13 cellular contexts compared by ENCODE assay signal in the genomic region with DNA sequence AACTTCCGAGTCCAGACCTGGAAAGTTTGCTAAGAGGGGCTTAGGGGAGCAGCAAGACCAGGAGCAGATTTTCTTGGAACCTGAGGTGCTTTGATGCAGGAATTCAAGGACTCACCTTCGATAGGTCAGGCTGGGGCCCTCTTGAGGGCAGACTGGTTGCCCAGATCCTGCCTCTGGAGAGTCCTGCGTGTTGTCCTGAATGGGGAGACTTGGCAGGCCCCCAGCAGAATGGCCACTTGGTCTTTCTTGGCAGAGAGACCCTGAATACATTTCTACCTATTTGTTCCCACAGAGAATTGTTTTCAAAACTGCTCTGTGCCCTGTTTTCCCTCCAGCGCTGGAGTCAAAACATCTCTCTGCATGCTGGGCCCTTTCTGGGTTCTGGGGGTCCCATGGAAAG. TPM values are rescaled to one million over a fixed set of nuclear protein-coding genes. Genes with fewer than 3 reads are reported as not detected.
A peak's percentile ranks its signal among the peaks of the same experiment; 100 is the strongest.
DNase-seq lines count a peak whose midpoint lies in the region; ATAC-seq and TF ChIP-seq lines count a peak whose summit lies in the region.
"Had no signal": no experiment of that assay in that cellular context is flagged by ENCODE, and none has a peak within 500 bp of the region (broad histone marks: within the 10 kb centered on the region; RNA-seq: fewer than 3 reads in every experiment).

No MANE protein-coding gene starts in this region.

- TF ChIP-seq EP300 in upper lobe of left lung (IDR thresholded peaks at IDR 0.05), result no peak

- peak overlapping the region; percentile 89 for H3K4me3 Mint-ChIP-seq in activated naive CD4-positive, alpha-beta T cell treated with anti-CD3 and anti-CD28 coated beads, Interleukin-2, amount 10 ng/mL, durations not matched to agents 7 days and 5 days
- H3K4me3 Mint-ChIP-seq in activated naive CD8-positive, alpha-beta T cell, result peak overlapping the region; percentile 96
- peak overlapping the region; percentile 85 to 99 (median 96) for H3K4me3 Mint-ChIP-seq in naive thymus-derived CD4-positive, alpha-beta T cell

- CTCF ChIA-PET in activated naive CD4-positive, alpha-beta T cell treated with anti-CD3 and anti-CD28 coated beads, Interleukin-2, amount 10 ng/mL, durations not matched to agents 7 days and 5 days (lab: Charles Lee), result interaction anchor here (0.8 to 1.0 kb wide), 2 partner anchors 9 to 129 kb away, joined by 3 read pairs; no protein-coding TSS in a partner anchor
- CTCF ChIA-PET in naive thymus-derived CD4-positive, alpha-beta T cell (lab: Charles Lee), result interaction anchor here (0.7 to 3.1 kb wide), 2 partner anchors 34 to 135 kb away, joined by 3 to 15 read pairs; no protein-coding TSS in a partner anchor

- peaks cover 69% of the 10 kb centered on the region for H3K4me1 Mint-ChIP-seq in activated naive CD4-positive, alpha-beta T cell treated with anti-CD3 and anti-CD28 coated beads, Interleukin-2, amount 10 ng/mL, durations not matched to agents 7 days and 5 days
- peaks cover 66% of the 10 kb centered on the region for H3K4me1 Mint-ChIP-seq in activated naive CD8-positive, alpha-beta T cell (ENCODE audit: low read depth)
- peaks cover 59 to 72% (median 64%) of the 10 kb centered on the region in 7 donors for H3K4me1 Mint-ChIP-seq in naive thymus-derived CD4-positive, alpha-beta T cell

- DNase-seq in activated naive CD4-positive, alpha-beta T cell treated with anti-CD3 and anti-CD28 coated beads, Interleukin-2, amount 10 ng/mL, durations not matched to agents 7 days and 5 days, result no peak
- DNase-seq in activated naive CD4-positive, alpha-beta T cell treated with anti-CD3 and anti-CD28 coated beads, Interleukin-2, amount 50 U/mL, for 72 hours (ENCODE audit: low spot score in 2 of 2), result no peak
- DNase-seq in naive thymus-derived CD4-positive, alpha-beta T cell, result no peak
- peak in 1 of 2 donors; percentile 73 for DNase-seq in upper lobe of left lung
- no peak for DNase-seq in uterus
- DNase-seq in stimulated activated CD4-positive, alpha-beta T cell treated with anti-CD3 and anti-CD28 coated beads, Interleukin-2, amount 100 ng/mL, for 24 hours, result no peak
- DNase-seq: islet precursor cell, NCI-H1417, SW 1271 had no signal

- H3K27ac Mint-ChIP-seq in activated naive CD4-positive, alpha-beta T cell treated with anti-CD3 and anti-CD28 coated beads, Interleukin-2, amount 10 ng/mL, durations not matched to agents 7 days and 5 days, result peak overlapping the region; percentile 93
- no peak overlapping the region for H3K27ac Mint-ChIP-seq in activated naive CD4-positive, alpha-beta T cell treated with anti-CD3 and anti-CD28 coated beads, Interleukin-2, amount 50 U/mL, for 72 hours
- peak overlapping the region; percentile 94 for H3K27ac Mint-ChIP-seq in activated naive CD8-positive, alpha-beta T cell
- peak overlapping the region; percentile 3 to 99 (median 95) for H3K27ac Mint-ChIP-seq in naive thymus-derived CD4-positive, alpha-beta T cell

- no peak for TF ChIP-seq CTCF in upper lobe of left lung (IDR thresholded peaks at IDR 0.05)
- TF ChIP-seq CTCF in uterus (IDR thresholded peaks at IDR 0.05), result no peak

- no peaks in the 10 kb centered on the region for H3K9me3 ChIP-seq in naive thymus-derived CD4-positive, alpha-beta T cell (ENCODE audit: control insufficient read depth in 2 of 3, low read length in 3 of 3)
- no peaks in the 10 kb centered on the region for H3K9me3 ChIP-seq in upper lobe of left lung
- H3K9me3 ChIP-seq in uterus, result no peaks in the 10 kb centered on the region

- H3K4me3 ChIP-seq in naive thymus-derived CD4-positive, alpha-beta T cell (ENCODE audit: low read length), result peak overlapping the region; percentile 94
- H3K4me3 ChIP-seq in upper lobe of left lung (peak overlapping the region in 2 of 4 donors; percentile 70 to 72), uterus (no peak overlapping the region)
- H3K4me3 ChIP-seq: cardiac muscle cell had no signal

- no peaks in the 10 kb centered on the region for H3K9me3 Mint-ChIP-seq in activated naive CD4-positive, alpha-beta T cell treated with anti-CD3 and anti-CD28 coated beads, Interleukin-2, amount 10 ng/mL, durations not matched to agents 7 days and 5 days
- H3K9me3 Mint-ChIP-seq in activated naive CD4-positive, alpha-beta T cell treated with anti-CD3 and anti-CD28 coated beads, Interleukin-2, amount 50 U/mL, for 72 hours, result no peaks in the 10 kb centered on the region
- no peaks in the 10 kb centered on the region for H3K9me3 Mint-ChIP-seq in activated naive CD8-positive, alpha-beta T cell (ENCODE audit: low read depth)
- H3K9me3 Mint-ChIP-seq in naive thymus-derived CD4-positive, alpha-beta T cell, result peaks cover 0 to 6% (median 0%) of the 10 kb centered on the region in 11 donors
- H3K9me3 Mint-ChIP-seq: neural crest cell had no signal

- H3K36me3 Mint-ChIP-seq in activated naive CD4-positive, alpha-beta T cell treated with anti-CD3 and anti-CD28 coated beads, Interleukin-2, amount 10 ng/mL, durations not matched to agents 7 days and 5 days, result peaks cover 54% of the 10 kb centered on the region
- peaks cover 18 to 24% of the 10 kb centered on the region in 2 donors for H3K36me3 Mint-ChIP-seq in activated naive CD4-positive, alpha-beta T cell treated with anti-CD3 and anti-CD28 coated beads, Interleukin-2, amount 50 U/mL, for 72 hours
- H3K36me3 Mint-ChIP-seq in activated naive CD8-positive, alpha-beta T cell, result peaks cover 3% of the 10 kb centered on the region
- peaks cover 0 to 35% (median 5%) of the 10 kb centered on the region in 5 donors for H3K36me3 Mint-ChIP-seq in naive thymus-derived CD4-positive, alpha-beta T cell

- 66 to 68% methylated on average over 4 of the region's 4 CpGs for WGBS in upper lobe of left lung, 2 donors

- H3K36me3 ChIP-seq in naive thymus-derived CD4-positive, alpha-beta T cell (ENCODE audit: control insufficient read depth in 2 of 3, insufficient read depth in 3 of 3, low read length in 3 of 3), result peaks cover 0 to 15% (median 0%) of the 10 kb centered on the region in 3 experiments
- H3K36me3 ChIP-seq in upper lobe of left lung (peaks cover 0 to 2% (median 0%) of the 10 kb centered on the region in 4 donors), uterus (no peaks in the 10 kb centered on the region)
- H3K36me3 ChIP-seq: cardiac muscle cell had no signal

- peak overlapping the region; percentile 98 for H3K27ac ChIP-seq in naive thymus-derived CD4-positive, alpha-beta T cell (ENCODE audit: low read depth, low read length)
- H3K27ac ChIP-seq in upper lobe of left lung, result peak overlapping the region; percentile 76 to 99 (median 98)
- peak overlapping the region in 1 of 2 donors; percentile 24 for H3K27ac ChIP-seq in uterus
- H3K27ac ChIP-seq: cardiac muscle cell had no signal

- H3K27me3 Mint-ChIP-seq in activated naive CD4-positive, alpha-beta T cell treated with anti-CD3 and anti-CD28 coated beads, Interleukin-2, amount 10 ng/mL, durations not matched to agents 7 days and 5 days, result no peaks in the 10 kb centered on the region
- no peaks in the 10 kb centered on the region for H3K27me3 Mint-ChIP-seq in activated naive CD8-positive, alpha-beta T cell
- H3K27me3 Mint-ChIP-seq in naive thymus-derived CD4-positive, alpha-beta T cell, result no peaks in the 10 kb centered on the region

- ATAC-seq in activated naive CD4-positive, alpha-beta T cell treated with anti-CD3 and anti-CD28 coated beads, Interleukin-2, amount 50 U/mL, for 72 hours, result no peak
- no peak for ATAC-seq in naive thymus-derived CD4-positive, alpha-beta T cell
- ATAC-seq in upper lobe of left lung (ENCODE audit: low FRiP score in 2 of 2), result no peak
- no peak for ATAC-seq in HG03135 (IDR thresholded peaks at IDR 0.05; ENCODE audit: unreplicated experiment)

- peak in 1 of 4 donors; percentile 21 for TF ChIP-seq POLR2A in upper lobe of left lung (IDR thresholded peaks at IDR 0.05)
- no peak for TF ChIP-seq POLR2A in uterus (IDR thresholded peaks at IDR 0.05)

- H3K27me3 ChIP-seq in naive thymus-derived CD4-positive, alpha-beta T cell (ENCODE audit: control insufficient read depth in 2 of 2, insufficient read depth in 2 of 2, low read length in 2 of 2), result no peaks in the 10 kb centered on the region
- H3K27me3 ChIP-seq in upper lobe of left lung, result no peaks in the 10 kb centered on the region
- no peaks in the 10 kb centered on the region for H3K27me3 ChIP-seq in uterus
- H3K27me3 ChIP-seq: cardiac muscle cell had no signal

- intact Hi-C loops in naive thymus-derived CD4-positive, alpha-beta T cell (cut with micrococcal nuclease), result no loop called here
- intact Hi-C loops in uterus (cut with DNase I; ENCODE audit: low total_unique reads), result loop anchor here (10.0 kb wide), 1 partner anchor 104 kb away; no protein-coding TSS in a partner anchor

- POLR2A ChIA-PET in naive thymus-derived CD4-positive, alpha-beta T cell (lab: Charles Lee), result interaction anchor here (2.4 to 9.0 kb wide), 4 partner anchors 10 to 116 kb away, joined by 15 to 367 read pairs (median 60); no protein-coding TSS in a partner anchor

- H3K4me1 ChIP-seq in naive thymus-derived CD4-positive, alpha-beta T cell (ENCODE audit: control insufficient read depth in 2 of 2, insufficient read depth in 2 of 2, low read length in 2 of 2), result peaks cover 62 to 65% of the 10 kb centered on the region in 2 donors
- H3K4me1 ChIP-seq in upper lobe of left lung, result peaks cover 66 to 73% (median 70%) of the 10 kb centered on the region in 4 donors
- H3K4me1 ChIP-seq in uterus, result peaks cover 0 to 4% of the 10 kb centered on the region in 2 donors

RNA-seq across cellular contexts. Expression of a gene that starts 4.2 kb away (rescaled TPM):
- 100 to 1,000 TPM; 124 to 161 TPM for total RNA-seq in activated naive CD4-positive, alpha-beta T cell treated with anti-CD3 and anti-CD28 coated beads, Interleukin-2, amount 50 U/mL, for 72 hours
- total RNA-seq in naive thymus-derived CD4-positive, alpha-beta T cell, result 100 to 1,000 TPM; 175 to 256 (median 199) TPM
- 10 to 100 TPM; 42.4 to 53.7 TPM for polyA plus RNA-seq in naive thymus-derived CD4-positive, alpha-beta T cell
- total RNA-seq in upper lobe of left lung (100 to 1,000 TPM; 103 to 231 (median 147) TPM), uterus (10 to 100 TPM; 20.2 to 58.8 (median 25.7) TPM)

Comparison
In these comparisons a context has a peak if more than half of its experiments do, and no peak if none do; other contexts are left out.
1. H3K27ac Mint-ChIP-seq: peak in activated naive CD4-positive, alpha-beta T cell treated with anti-CD3 and anti-CD28 coated beads, Interleukin-2, amount 10 ng/mL, durations not matched to agents 7 days and 5 days (single experiment), activated naive CD8-positive, alpha-beta T cell (single experiment) and naive thymus-derived CD4-positive, alpha-beta T cell (9 of 9); none in activated naive CD4-positive, alpha-beta T cell treated with anti-CD3 and anti-CD28 coated beads, Interleukin-2, amount 50 U/mL, for 72 hours (0 of 2).
2. Peak in every context shown above with its lines, with median percentiles within 50 percentile points of each other: H3K4me3 Mint-ChIP-seq.